ENCODE assay signal across 2 cellular contexts in the genomic region with DNA sequence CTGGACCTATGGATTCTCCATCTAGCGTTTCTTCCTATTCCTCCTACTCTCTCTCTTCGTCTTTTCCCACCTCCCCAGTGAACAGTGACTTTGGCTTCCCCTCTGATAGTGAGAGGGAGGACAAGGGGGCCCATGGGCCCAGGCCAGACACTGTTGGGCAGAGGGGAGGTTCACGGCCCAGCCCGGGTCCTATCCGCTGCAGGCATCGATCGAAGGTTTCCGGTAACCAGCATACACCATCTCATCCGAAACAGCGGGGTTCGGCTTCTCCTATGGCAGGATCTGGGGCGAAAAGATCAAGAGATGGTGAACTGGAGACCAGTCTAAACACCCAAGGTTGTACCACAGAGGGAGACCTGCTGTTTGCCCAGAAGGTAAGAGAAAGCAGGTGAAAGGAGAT.
TF ChIP-seq lines count a peak whose summit lies in the region.

No MANE protein-coding gene starts in this region.

TF ChIP-seq in SK-N-SH, 30 proteins besides CTCF, POLR2A, EP300 and RAD21:
- no peak for TF ChIP-seq MAX (IDR thresholded peaks at IDR 0.05; ENCODE audit: low read depth)
- no peak for TF ChIP-seq RCOR1 (IDR thresholded peaks at IDR 0.05; ENCODE audit: low read length)
- TF ChIP-seq FOXJ3 (CRISPR knock-in tag; IDR thresholded peaks at IDR 0.05): no peak
- no peak for TF ChIP-seq NFIC (IDR thresholded peaks at IDR 0.05; ENCODE audit: borderline replicate concordance)
- TF ChIP-seq FOSL2 (IDR thresholded peaks at IDR 0.05; ENCODE audit: borderline replicate concordance, low read depth): no peak
- no peak for TF ChIP-seq GABPA (IDR thresholded peaks at IDR 0.05; ENCODE audit: low read depth)
- no peak for TF ChIP-seq TCF12 (IDR thresholded peaks at IDR 0.05)
- no peak for TF ChIP-seq RXRA (IDR thresholded peaks at IDR 0.05; ENCODE audit: borderline replicate concordance, low read depth)
- TF ChIP-seq MXI1 (IDR thresholded peaks at IDR 0.05; ENCODE audit: low read depth, low read length): no peak
- TF ChIP-seq TAF1 (IDR thresholded peaks at IDR 0.05; ENCODE audit: borderline replicate concordance, low read depth, low read length): no peak
- TF ChIP-seq, protein P1, sequence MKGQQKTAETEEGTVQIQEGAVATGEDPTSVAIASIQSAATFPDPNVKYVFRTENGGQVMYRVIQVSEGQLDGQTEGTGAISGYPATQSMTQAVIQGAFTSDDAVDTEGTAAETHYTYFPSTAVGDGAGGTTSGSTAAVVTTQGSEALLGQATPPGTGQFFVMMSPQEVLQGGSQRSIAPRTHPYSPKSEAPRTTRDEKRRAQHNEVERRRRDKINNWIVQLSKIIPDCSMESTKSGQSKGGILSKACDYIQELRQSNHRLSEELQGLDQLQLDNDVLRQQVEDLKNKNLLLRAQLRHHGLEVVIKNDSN (IDR thresholded peaks at IDR 0.05; ENCODE audit: borderline replicate concordance, low read depth): no peak
- TF ChIP-seq, protein P2, sequence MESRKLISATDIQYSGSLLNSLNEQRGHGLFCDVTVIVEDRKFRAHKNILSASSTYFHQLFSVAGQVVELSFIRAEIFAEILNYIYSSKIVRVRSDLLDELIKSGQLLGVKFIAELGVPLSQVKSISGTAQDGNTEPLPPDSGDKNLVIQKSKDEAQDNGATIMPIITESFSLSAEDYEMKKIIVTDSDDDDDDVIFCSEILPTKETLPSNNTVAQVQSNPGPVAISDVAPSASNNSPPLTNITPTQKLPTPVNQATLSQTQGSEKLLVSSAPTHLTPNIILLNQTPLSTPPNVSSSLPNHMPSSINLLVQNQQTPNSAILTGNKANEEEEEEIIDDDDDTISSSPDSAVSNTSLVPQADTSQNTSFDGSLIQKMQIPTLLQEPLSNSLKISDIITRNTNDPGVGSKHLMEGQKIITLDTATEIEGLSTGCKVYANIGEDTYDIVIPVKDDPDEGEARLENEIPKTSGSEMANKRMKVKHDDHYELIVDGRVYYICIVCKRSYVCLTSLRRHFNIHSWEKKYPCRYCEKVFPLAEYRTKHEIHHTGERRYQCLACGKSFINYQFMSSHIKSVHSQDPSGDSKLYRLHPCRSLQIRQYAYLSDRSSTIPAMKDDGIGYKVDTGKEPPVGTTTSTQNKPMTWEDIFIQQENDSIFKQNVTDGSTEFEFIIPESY (IDR thresholded peaks at IDR 0.05; ENCODE audit: borderline replicate concordance, low read depth): no peak
- no peak for TF ChIP-seq FOXM1 (IDR thresholded peaks at IDR 0.05; ENCODE audit: low read depth)
- no peak for TF ChIP-seq GATA2 (CRISPR knock-in tag; IDR thresholded peaks at IDR 0.05)
- no peak for TF ChIP-seq SMC3 (IDR thresholded peaks at IDR 0.05; ENCODE audit: low read depth, low read length)
- TF ChIP-seq NRF1 (IDR thresholded peaks at IDR 0.05; ENCODE audit: low read depth, low read length): no peak

TF ChIP-seq in SK-N-SH treated with all-trans-retinoic acid at 6 μM for 48 hours, 23 proteins besides CTCF, POLR2A, EP300 and RAD21:
- TF ChIP-seq ZNF565 (CRISPR knock-in tag; conservative IDR thresholded peaks at IDR 0.05; ENCODE audit: low read depth) (no peak), ARNTL (CRISPR knock-in tag; IDR thresholded peaks at IDR 0.05; ENCODE audit: borderline replicate concordance, low read depth) (no peak), ESRRG (CRISPR knock-in tag; IDR thresholded peaks at IDR 0.05) (no peak), BACH2 (CRISPR knock-in tag; IDR thresholded peaks at IDR 0.05; ENCODE audit: borderline replicate concordance) (no peak), PATZ1 (CRISPR knock-in tag; IDR thresholded peaks at IDR 0.05; ENCODE audit: borderline replicate concordance) (no peak), ZFP3 (CRISPR knock-in tag; IDR thresholded peaks at IDR 0.05) (no peak), TOX (CRISPR knock-in tag; IDR thresholded peaks at IDR 0.05; ENCODE audit: borderline replicate concordance) (no peak), RARB (CRISPR knock-in tag; IDR thresholded peaks at IDR 0.05) (no peak)
